Comparison of ENCODE assay signal across 1 cellular context in the genomic region with DNA sequence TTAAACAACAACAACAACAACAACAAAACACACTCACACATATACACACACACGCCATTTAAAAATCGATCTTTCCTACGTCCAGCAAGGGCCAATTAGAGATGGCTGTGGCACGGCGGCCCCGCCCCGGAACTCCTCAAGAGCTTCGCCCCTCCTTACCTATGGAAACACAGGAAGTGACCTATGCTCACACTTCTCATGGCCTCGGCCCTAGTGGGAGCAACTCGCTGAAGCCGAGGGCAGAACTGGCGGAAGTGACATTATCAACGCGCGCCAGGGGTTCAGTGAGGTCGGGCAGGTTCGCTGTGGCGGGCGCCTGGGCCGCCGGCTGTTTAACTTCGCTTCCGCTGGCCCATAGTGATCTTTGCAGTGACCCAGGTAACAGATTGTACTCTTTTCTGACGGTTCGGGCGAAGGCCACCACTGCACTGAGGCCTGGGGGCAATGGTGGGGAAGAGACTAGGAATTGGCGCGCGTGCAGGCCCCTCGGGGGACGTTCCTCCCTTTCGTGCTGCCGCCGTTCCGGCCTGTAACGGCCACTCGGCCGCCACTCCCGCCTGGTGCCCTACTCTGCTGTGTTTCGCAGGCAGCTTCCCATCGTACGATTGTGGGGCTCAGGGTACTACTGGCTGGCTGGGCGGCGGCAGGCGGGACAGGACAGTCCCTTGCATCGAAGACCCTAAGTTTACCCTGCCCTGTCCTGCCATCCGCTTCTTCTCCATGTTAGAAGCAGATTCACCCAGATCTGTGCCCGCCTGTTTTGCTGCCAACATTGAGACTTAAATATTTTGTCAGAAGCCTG.
TF ChIP-seq lines count a peak whose summit lies in the region.

A gene (plus strand): TSS at position 284 of the 802 bp plus-strand sequence. CDS start 2,661 bp downstream, outside the sequence.

TF ChIP-seq in HepG2, 621 proteins besides CTCF, POLR2A, EP300 and RAD21 (continued from another document and continues in another):
- peak; percentile 14; the same call in 1 of the 2 replicates for TF ChIP-seq JDP2 (CRISPR knock-in tag; IDR thresholded peaks at IDR 0.05; ENCODE audit: borderline replicate concordance)
- TF ChIP-seq HNRNPUL1 (IDR thresholded peaks at IDR 0.05; ENCODE audit: low read depth, low read length), result no peak
- peak; percentile 82 for TF ChIP-seq NKX3-1 (CRISPR knock-in tag; IDR thresholded peaks at IDR 0.05)
- 0 out of 2 replicates have a peak, but pooled peaks have one; percentile 70 for TF ChIP-seq GLI4 (CRISPR knock-in tag; IDR thresholded peaks at IDR 0.05; ENCODE audit: borderline replicate concordance)
- peak; percentile 98; the same call in 1 of the 2 replicates for TF ChIP-seq ZZZ3 (CRISPR knock-in tag; IDR thresholded peaks at IDR 0.05; ENCODE audit: borderline replicate concordance)
- TF ChIP-seq ZNF773 (CRISPR knock-in tag; IDR thresholded peaks at IDR 0.05; ENCODE audit: borderline replicate concordance), result peak; percentile 30; the same call in 1 of the 2 replicates
- no peak for TF ChIP-seq CHD4 (IDR thresholded peaks at IDR 0.05; ENCODE audit: borderline replicate concordance, low read length)
- TF ChIP-seq THYN1 (CRISPR knock-in tag; IDR thresholded peaks at IDR 0.05; ENCODE audit: borderline replicate concordance, low read depth), result no peak
- peak; percentile 93 for TF ChIP-seq FOXK2 (IDR thresholded peaks at IDR 0.05)
- TF ChIP-seq, protein P1, sequence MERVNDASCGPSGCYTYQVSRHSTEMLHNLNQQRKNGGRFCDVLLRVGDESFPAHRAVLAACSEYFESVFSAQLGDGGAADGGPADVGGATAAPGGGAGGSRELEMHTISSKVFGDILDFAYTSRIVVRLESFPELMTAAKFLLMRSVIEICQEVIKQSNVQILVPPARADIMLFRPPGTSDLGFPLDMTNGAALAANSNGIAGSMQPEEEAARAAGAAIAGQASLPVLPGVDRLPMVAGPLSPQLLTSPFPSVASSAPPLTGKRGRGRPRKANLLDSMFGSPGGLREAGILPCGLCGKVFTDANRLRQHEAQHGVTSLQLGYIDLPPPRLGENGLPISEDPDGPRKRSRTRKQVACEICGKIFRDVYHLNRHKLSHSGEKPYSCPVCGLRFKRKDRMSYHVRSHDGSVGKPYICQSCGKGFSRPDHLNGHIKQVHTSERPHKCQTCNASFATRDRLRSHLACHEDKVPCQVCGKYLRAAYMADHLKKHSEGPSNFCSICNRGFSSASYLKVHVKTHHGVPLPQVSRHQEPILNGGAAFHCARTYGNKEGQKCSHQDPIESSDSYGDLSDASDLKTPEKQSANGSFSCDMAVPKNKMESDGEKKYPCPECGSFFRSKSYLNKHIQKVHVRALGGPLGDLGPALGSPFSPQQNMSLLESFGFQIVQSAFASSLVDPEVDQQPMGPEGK (CRISPR knock-in tag; IDR thresholded peaks at IDR 0.05), result peak; percentile 63
- TF ChIP-seq FLYWCH1 (CRISPR knock-in tag; IDR thresholded peaks at IDR 0.05), result no peak
- TF ChIP-seq BCL6 (CRISPR knock-in tag; IDR thresholded peaks at IDR 0.05), result no peak; the same call in 1 of the 2 replicates
- TF ChIP-seq ZIK1 (CRISPR knock-in tag; IDR thresholded peaks at IDR 0.05; ENCODE audit: borderline replicate concordance, low read depth), result peak; percentile 59; the same call in 1 of the 2 replicates
- no peak for TF ChIP-seq ATM (IDR thresholded peaks at IDR 0.05; ENCODE audit: borderline replicate concordance)
- TF ChIP-seq, protein P2, sequence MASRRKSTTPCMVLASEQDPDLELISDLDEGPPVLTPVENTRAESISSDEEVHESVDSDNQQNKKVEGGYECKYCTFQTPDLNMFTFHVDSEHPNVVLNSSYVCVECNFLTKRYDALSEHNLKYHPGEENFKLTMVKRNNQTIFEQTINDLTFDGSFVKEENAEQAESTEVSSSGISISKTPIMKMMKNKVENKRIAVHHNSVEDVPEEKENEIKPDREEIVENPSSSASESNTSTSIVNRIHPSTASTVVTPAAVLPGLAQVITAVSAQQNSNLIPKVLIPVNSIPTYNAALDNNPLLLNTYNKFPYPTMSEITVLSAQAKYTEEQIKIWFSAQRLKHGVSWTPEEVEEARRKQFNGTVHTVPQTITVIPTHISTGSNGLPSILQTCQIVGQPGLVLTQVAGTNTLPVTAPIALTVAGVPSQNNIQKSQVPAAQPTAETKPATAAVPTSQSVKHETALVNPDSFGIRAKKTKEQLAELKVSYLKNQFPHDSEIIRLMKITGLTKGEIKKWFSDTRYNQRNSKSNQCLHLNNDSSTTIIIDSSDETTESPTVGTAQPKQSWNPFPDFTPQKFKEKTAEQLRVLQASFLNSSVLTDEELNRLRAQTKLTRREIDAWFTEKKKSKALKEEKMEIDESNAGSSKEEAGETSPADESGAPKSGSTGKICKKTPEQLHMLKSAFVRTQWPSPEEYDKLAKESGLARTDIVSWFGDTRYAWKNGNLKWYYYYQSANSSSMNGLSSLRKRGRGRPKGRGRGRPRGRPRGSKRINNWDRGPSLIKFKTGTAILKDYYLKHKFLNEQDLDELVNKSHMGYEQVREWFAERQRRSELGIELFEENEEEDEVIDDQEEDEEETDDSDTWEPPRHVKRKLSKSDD (CRISPR knock-in tag; IDR thresholded peaks at IDR 0.05; ENCODE audit: low read depth), result peak; percentile 89
- peak; percentile 98 for TF ChIP-seq ZNF44 (CRISPR knock-in tag; IDR thresholded peaks at IDR 0.05)
- TF ChIP-seq PRPF4 (IDR thresholded peaks at IDR 0.05; ENCODE audit: low read depth, low read length, poor library complexity, severe bottlenecking), result no peak
- TF ChIP-seq HNRNPLL (IDR thresholded peaks at IDR 0.05; ENCODE audit: low read depth, low read length, poor library complexity, severe bottlenecking), result peak; percentile 77
- peak; percentile 98 for TF ChIP-seq KDM5A (IDR thresholded peaks at IDR 0.05; ENCODE audit: borderline replicate concordance, low read length)
- TF ChIP-seq, protein P3, sequence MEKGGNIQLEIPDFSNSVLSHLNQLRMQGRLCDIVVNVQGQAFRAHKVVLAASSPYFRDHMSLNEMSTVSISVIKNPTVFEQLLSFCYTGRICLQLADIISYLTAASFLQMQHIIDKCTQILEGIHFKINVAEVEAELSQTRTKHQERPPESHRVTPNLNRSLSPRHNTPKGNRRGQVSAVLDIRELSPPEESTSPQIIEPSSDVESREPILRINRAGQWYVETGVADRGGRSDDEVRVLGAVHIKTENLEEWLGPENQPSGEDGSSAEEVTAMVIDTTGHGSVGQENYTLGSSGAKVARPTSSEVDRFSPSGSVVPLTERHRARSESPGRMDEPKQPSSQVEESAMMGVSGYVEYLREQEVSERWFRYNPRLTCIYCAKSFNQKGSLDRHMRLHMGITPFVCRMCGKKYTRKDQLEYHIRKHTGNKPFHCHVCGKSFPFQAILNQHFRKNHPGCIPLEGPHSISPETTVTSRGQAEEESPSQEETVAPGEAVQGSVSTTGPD (CRISPR knock-in tag; IDR thresholded peaks at IDR 0.05), result no peak
- no peak for TF ChIP-seq KLF12 (CRISPR knock-in tag; IDR thresholded peaks at IDR 0.05; ENCODE audit: borderline replicate concordance)
- TF ChIP-seq MED1 (CRISPR knock-in tag; IDR thresholded peaks at IDR 0.05), result peak; percentile 92
- TF ChIP-seq TCF7L2 (IDR thresholded peaks at IDR 0.05; ENCODE audit: low read depth, low read length), result no peak
- TF ChIP-seq, protein P4, sequence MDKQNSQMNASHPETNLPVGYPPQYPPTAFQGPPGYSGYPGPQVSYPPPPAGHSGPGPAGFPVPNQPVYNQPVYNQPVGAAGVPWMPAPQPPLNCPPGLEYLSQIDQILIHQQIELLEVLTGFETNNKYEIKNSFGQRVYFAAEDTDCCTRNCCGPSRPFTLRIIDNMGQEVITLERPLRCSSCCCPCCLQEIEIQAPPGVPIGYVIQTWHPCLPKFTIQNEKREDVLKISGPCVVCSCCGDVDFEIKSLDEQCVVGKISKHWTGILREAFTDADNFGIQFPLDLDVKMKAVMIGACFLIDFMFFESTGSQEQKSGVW (CRISPR knock-in tag; IDR thresholded peaks at IDR 0.05; ENCODE audit: borderline replicate concordance), result no peak
- TF ChIP-seq NR1H2 (CRISPR knock-in tag; IDR thresholded peaks at IDR 0.05; ENCODE audit: borderline replicate concordance, low read depth), result 0 out of 2 replicates have a peak, but pooled peaks have one; percentile 41
- TF ChIP-seq ZNF251 (CRISPR knock-in tag; IDR thresholded peaks at IDR 0.05), result no peak
- peak; percentile 87 for TF ChIP-seq FOXA3 (CRISPR knock-in tag; IDR thresholded peaks at IDR 0.05)
- TF ChIP-seq HOXA9 (CRISPR knock-in tag; IDR thresholded peaks at IDR 0.05; ENCODE audit: borderline replicate concordance), result peak; percentile 76; the same call in 1 of the 2 replicates
- peak; percentile 91 for TF ChIP-seq ZNF264 (CRISPR knock-in tag; IDR thresholded peaks at IDR 0.05)
- no peak for TF ChIP-seq SETDB1 (CRISPR knock-in tag; IDR thresholded peaks at IDR 0.05; ENCODE audit: borderline replicate concordance)
- no peak for TF ChIP-seq ZFP36L2 (CRISPR knock-in tag; IDR thresholded peaks at IDR 0.05)
- peak; percentile 81; the same call in 1 of the 2 replicates for TF ChIP-seq ZNF761 (CRISPR knock-in tag; conservative IDR thresholded peaks at IDR 0.05)
- peak; percentile 44; the same call in 1 of the 2 replicates for TF ChIP-seq SMAD9 (CRISPR knock-in tag; IDR thresholded peaks at IDR 0.05)
- TF ChIP-seq ZNF205 (CRISPR knock-in tag; IDR thresholded peaks at IDR 0.05), result peak; percentile 100
- no peak for TF ChIP-seq SATB2 (CRISPR knock-in tag; IDR thresholded peaks at IDR 0.05)
- no peak for TF ChIP-seq SP140L (CRISPR knock-in tag; IDR thresholded peaks at IDR 0.05; ENCODE audit: borderline replicate concordance)
- TF ChIP-seq, protein P5, sequence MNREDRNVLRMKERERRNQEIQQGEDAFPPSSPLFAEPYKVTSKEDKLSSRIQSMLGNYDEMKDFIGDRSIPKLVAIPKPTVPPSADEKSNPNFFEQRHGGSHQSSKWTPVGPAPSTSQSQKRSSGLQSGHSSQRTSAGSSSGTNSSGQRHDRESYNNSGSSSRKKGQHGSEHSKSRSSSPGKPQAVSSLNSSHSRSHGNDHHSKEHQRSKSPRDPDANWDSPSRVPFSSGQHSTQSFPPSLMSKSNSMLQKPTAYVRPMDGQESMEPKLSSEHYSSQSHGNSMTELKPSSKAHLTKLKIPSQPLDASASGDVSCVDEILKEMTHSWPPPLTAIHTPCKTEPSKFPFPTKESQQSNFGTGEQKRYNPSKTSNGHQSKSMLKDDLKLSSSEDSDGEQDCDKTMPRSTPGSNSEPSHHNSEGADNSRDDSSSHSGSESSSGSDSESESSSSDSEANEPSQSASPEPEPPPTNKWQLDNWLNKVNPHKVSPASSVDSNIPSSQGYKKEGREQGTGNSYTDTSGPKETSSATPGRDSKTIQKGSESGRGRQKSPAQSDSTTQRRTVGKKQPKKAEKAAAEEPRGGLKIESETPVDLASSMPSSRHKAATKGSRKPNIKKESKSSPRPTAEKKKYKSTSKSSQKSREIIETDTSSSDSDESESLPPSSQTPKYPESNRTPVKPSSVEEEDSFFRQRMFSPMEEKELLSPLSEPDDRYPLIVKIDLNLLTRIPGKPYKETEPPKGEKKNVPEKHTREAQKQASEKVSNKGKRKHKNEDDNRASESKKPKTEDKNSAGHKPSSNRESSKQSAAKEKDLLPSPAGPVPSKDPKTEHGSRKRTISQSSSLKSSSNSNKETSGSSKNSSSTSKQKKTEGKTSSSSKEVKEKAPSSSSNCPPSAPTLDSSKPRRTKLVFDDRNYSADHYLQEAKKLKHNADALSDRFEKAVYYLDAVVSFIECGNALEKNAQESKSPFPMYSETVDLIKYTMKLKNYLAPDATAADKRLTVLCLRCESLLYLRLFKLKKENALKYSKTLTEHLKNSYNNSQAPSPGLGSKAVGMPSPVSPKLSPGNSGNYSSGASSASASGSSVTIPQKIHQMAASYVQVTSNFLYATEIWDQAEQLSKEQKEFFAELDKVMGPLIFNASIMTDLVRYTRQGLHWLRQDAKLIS (CRISPR knock-in tag; IDR thresholded peaks at IDR 0.05), result no peak
- no peak for TF ChIP-seq KDM1A (CRISPR knock-in tag; IDR thresholded peaks at IDR 0.05)
- TF ChIP-seq SMYD3 (CRISPR knock-in tag; IDR thresholded peaks at IDR 0.05), result no peak
- no peak for TF ChIP-seq ZNF432 (CRISPR knock-in tag; IDR thresholded peaks at IDR 0.05; ENCODE audit: borderline replicate concordance)
- 0 out of 2 replicates have a peak, but pooled peaks have one; percentile 37 for TF ChIP-seq FIP1L1 (IDR thresholded peaks at IDR 0.05; ENCODE audit: borderline replicate concordance, insufficient read depth, low read depth, low read length)
- TF ChIP-seq ATF7-NPFF (CRISPR knock-in tag; IDR thresholded peaks at IDR 0.05; ENCODE audit: low read depth), result peak; percentile 61; the same call in 1 of the 2 replicates
- TF ChIP-seq ZNF615 (CRISPR knock-in tag; IDR thresholded peaks at IDR 0.05; ENCODE audit: borderline replicate concordance), result no peak
- peak; percentile 55; the same call in 1 of the 2 replicates for TF ChIP-seq FOXC1 (CRISPR knock-in tag; IDR thresholded peaks at IDR 0.05; ENCODE audit: borderline replicate concordance)
- no peak for TF ChIP-seq NONO (IDR thresholded peaks at IDR 0.05)
- TF ChIP-seq NONO (CRISPR knock-in tag; conservative IDR thresholded peaks at IDR 0.05), result peak; percentile 92
- TF ChIP-seq, protein P6, sequence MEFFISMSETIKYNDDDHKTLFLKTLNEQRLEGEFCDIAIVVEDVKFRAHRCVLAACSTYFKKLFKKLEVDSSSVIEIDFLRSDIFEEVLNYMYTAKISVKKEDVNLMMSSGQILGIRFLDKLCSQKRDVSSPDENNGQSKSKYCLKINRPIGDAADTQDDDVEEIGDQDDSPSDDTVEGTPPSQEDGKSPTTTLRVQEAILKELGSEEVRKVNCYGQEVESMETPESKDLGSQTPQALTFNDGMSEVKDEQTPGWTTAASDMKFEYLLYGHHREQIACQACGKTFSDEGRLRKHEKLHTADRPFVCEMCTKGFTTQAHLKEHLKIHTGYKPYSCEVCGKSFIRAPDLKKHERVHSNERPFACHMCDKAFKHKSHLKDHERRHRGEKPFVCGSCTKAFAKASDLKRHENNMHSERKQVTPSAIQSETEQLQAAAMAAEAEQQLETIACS (CRISPR knock-in tag; IDR thresholded peaks at IDR 0.05), result no peak
- TF ChIP-seq NFYB (CRISPR knock-in tag; IDR thresholded peaks at IDR 0.05), result peak; percentile 88
- peak; percentile 79 for TF ChIP-seq ISL2 (CRISPR knock-in tag; IDR thresholded peaks at IDR 0.05)
- no peak for TF ChIP-seq AKAP8 (CRISPR knock-in tag; IDR thresholded peaks at IDR 0.05)
- TF ChIP-seq MTA1 (CRISPR knock-in tag; IDR thresholded peaks at IDR 0.05; ENCODE audit: borderline replicate concordance), result peak; percentile 63
- peak; percentile 96 for TF ChIP-seq ASH2L (IDR thresholded peaks at IDR 0.05; ENCODE audit: insufficient read length, low read depth, low read length)
- no peak; the same call in 1 of the 2 replicates for TF ChIP-seq ZNF292 (CRISPR knock-in tag; IDR thresholded peaks at IDR 0.05; ENCODE audit: borderline replicate concordance, low read depth)
- TF ChIP-seq NCOR1 (IDR thresholded peaks at IDR 0.05; ENCODE audit: borderline replicate concordance, low read length), result peak; percentile 26; the same call in 1 of the 2 replicates
- no peak; the same call in 1 of the 2 replicates for TF ChIP-seq ZNF839 (CRISPR knock-in tag; IDR thresholded peaks at IDR 0.05; ENCODE audit: borderline replicate concordance)
- TF ChIP-seq ZNF12 (CRISPR knock-in tag; IDR thresholded peaks at IDR 0.05), result 0 out of 2 replicates have a peak, but pooled peaks have one; percentile 49
- TF ChIP-seq HNF4A (CRISPR knock-in tag; IDR thresholded peaks at IDR 0.05), result peak; percentile 92
- peak; percentile 97 for TF ChIP-seq ZNF335 (CRISPR knock-in tag; IDR thresholded peaks at IDR 0.05)
- TF ChIP-seq ZNF343 (CRISPR knock-in tag; IDR thresholded peaks at IDR 0.05), result no peak
- TF ChIP-seq ZNF547 (CRISPR knock-in tag; IDR thresholded peaks at IDR 0.05), result peak; percentile 89
- no peak for TF ChIP-seq NFE2L2 (IDR thresholded peaks at IDR 0.05; ENCODE audit: low read length)
- TF ChIP-seq PPARG (CRISPR knock-in tag; conservative IDR thresholded peaks at IDR 0.05), result peak; percentile 99
